ENCODE assay signal across 8 cellular contexts in the genomic region with DNA sequence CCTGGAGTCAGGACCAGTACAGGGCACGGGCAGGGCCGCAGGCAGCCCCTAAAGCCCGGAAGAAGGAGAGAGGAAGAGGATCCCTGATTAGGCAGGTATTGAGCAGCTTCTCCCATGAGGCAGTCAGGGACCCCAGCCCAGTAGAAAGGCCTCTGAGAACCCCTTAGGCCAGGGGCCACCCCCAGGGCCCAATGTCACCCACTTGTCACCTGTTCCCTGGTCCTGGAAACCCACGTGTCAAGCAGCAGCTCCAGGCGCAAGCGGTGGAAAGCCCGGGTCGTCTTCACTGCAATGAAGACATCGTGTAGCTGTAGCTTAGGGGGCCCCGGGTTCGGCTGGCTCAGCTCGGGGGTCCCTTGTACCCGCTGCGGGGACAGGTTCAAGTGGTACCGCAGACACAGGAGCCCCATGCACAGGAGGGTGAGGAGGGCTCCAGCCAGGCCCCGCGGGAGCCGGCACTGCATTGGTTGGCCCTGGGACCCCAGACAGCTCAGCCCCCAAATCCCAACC. TPM values are rescaled to one million over a fixed set of nuclear protein-coding genes. Genes with fewer than 3 reads are reported as not detected.
DNase-seq lines count a peak whose midpoint lies in the region; ATAC-seq, FAIRE-seq and TF ChIP-seq lines count a peak whose summit lies in the region.

No MANE protein-coding gene starts in this region.

- intact Hi-C loops in CD14-positive monocyte (cut with micrococcal nuclease) (no loop called here), kidney (cut with DNase I) (no loop called here), transverse colon (cut with DNase I; ENCODE audit: low total_unique reads) (no loop called here)

- TF ChIP-seq POLR2A in transverse colon (IDR thresholded peaks at IDR 0.05): no peak

- peaks cover 2 to 5% (median 4%) of the 10 kb centered on the region in 3 donors for H3K27me3 Mint-ChIP-seq in CD14-positive monocyte (ENCODE audit: low read depth in 3 of 3)

- TF ChIP-seq CTCF in CD14-positive monocyte (IDR thresholded peaks at IDR 0.05) (no peak), kidney (IDR thresholded peaks at IDR 0.05; ENCODE audit: borderline replicate concordance, extremely low read depth, insufficient read depth) (no peak), transverse colon (IDR thresholded peaks at IDR 0.05) (no peak)

- no peaks in the 10 kb centered on the region for H3K9me3 Mint-ChIP-seq in CD14-positive monocyte

- H3K4me3 Mint-ChIP-seq in CD14-positive monocyte: peak overlapping the region; percentile 83 to 97

- H3K9me3 ChIP-seq in kidney (ENCODE audit: control insufficient read depth in 1 of 2, low read length in 2 of 2) (no peaks in the 10 kb centered on the region), transverse colon (no peaks in the 10 kb centered on the region)

- H3K27me3 ChIP-seq in transverse colon: no peaks in the 10 kb centered on the region

- DNase-seq in CD14-positive monocyte (ENCODE audit: low spot score) (no peak), kidney (no peak), transverse colon (no peak), SW 1271 (lab: John Stamatoyannopoulos, UW) (no peak), NCI-H82 treated with DMSO at 0.1 percent for 48 hours (lab: John Stamatoyannopoulos, UW; ENCODE audit: unreplicated experiment) (no peak)
- peak; percentile 16 to 23 for DNase-seq in activated CD4-positive, alpha-beta T cell treated with anti-CD3 and anti-CD28 coated beads, Interleukin-2, amount 50 U/mL, for 4 hours

- TF ChIP-seq EP300 in transverse colon (IDR thresholded peaks at IDR 0.05; ENCODE audit: low read depth): no peak

- H3K4me3 ChIP-seq in kidney (ENCODE audit: low read length in 2 of 2) (peak overlapping the region; percentile 46 to 49), transverse colon (peak overlapping the region in 3 of 4 donors; percentile 16 to 52 (median 34))

- H3K4me1 ChIP-seq in kidney (ENCODE audit: control insufficient read depth in 1 of 2, insufficient read depth in 1 of 2, low read depth in 1 of 2, low read length in 2 of 2) (peaks cover 0 to 14% of the 10 kb centered on the region in 2 donors), transverse colon (peaks cover 0 to 23% (median 13%) of the 10 kb centered on the region in 4 donors)

- H3K9ac ChIP-seq in kidney (ENCODE audit: low read length in 2 of 2): peak overlapping the region in 1 of 2 donors; percentile 19

- H3K27ac ChIP-seq in kidney (ENCODE audit: low read depth in 2 of 2, low read length in 2 of 2) (peak overlapping the region; percentile 78 to 85), transverse colon (peak overlapping the region; percentile 70 to 79 (median 74))

- 43% methylated on average over 18 of the region's 18 CpGs; no CpG with 5 or more reads in 1 of the 2 donors for WGBS in transverse colon (ENCODE audit: low coverage in 1 of 2), 2 donors

- H3K4me1 Mint-ChIP-seq in CD14-positive monocyte: peaks cover 52% of the 10 kb centered on the region

- ATAC-seq in HG02642 (IDR thresholded peaks at IDR 0.05; ENCODE audit: poor library complexity, unreplicated experiment): peak; percentile 15
- no peak for ATAC-seq in GM18870 (IDR thresholded peaks at IDR 0.05; ENCODE audit: unreplicated experiment)

- H3K36me3 ChIP-seq in kidney (ENCODE audit: control insufficient read depth in 1 of 2, insufficient read depth in 2 of 2, low read length in 2 of 2) (no peaks in the 10 kb centered on the region), transverse colon (no peaks in the 10 kb centered on the region)

- in situ Hi-C loops in transverse colon (cut with MboI; ENCODE audit: low pct_ligation_motif_present in 1 of 4, low pct_unique_long_range_greater_than_20kb in 1 of 4, low sequenced_read_pairs in 3 of 4): no loop called here

- peaks cover 20 to 24% of the 10 kb centered on the region in 2 donors for H3K36me3 Mint-ChIP-seq in CD14-positive monocyte

- no peak for FAIRE-seq in kidney (lab: Jason Lieb, UNC)

- H3K27ac Mint-ChIP-seq in CD14-positive monocyte: peak overlapping the region; percentile 94 to 96 (median 95)

RNA-seq across cellular contexts. Expression of a gene that starts 0.4 kb away (rescaled TPM):
- polyA plus RNA-seq in CD14-positive monocyte: 100 to 1,000 TPM; 181 to 196 TPM
- 31.1 TPM for total RNA-seq in kidney
- 9.1 TPM for polyA plus RNA-seq in kidney (ENCODE audit: insufficient read depth, low read depth, low replicate concordance)
- 10 to 100 TPM in 3 of 4 donors, 1 to 10 TPM in 1; 2.8 to 26.4 (median 15.7) TPM for total RNA-seq in transverse colon

RNA-seq across cellular contexts. Expression of a gene that starts 33.4 kb away (rescaled TPM):
- polyA plus RNA-seq in CD14-positive monocyte: not detected
- total RNA-seq in kidney: 42.3 TPM
- polyA plus RNA-seq in kidney (ENCODE audit: insufficient read depth, low read depth, low replicate concordance): 32.4 TPM
- 100 to 1,000 TPM in 1 of 4 donors, 10 to 100 TPM in 3; 46.3 to 166 (median 60.9) TPM for total RNA-seq in transverse colon

RNA-seq across cellular contexts. Expression of a gene that starts 58.5 kb away (rescaled TPM):
- polyA plus RNA-seq in CD14-positive monocyte: not detected
- 4.6 TPM for total RNA-seq in kidney
- 0.19 TPM for polyA plus RNA-seq in kidney (ENCODE audit: insufficient read depth, low read depth, low replicate concordance)
- total RNA-seq in transverse colon: under 1 TPM in 2 of 4 donors, not detected in 2; under 0.01 TPM

Comparison
In these comparisons a context has a peak if more than half of its experiments do, and no peak if none do; other contexts are left out.
1. DNase-seq: peak in activated CD4-positive, alpha-beta T cell treated with anti-CD3 and anti-CD28 coated beads, Interleukin-2, amount 50 U/mL, for 4 hours (2 of 2); none in CD14-positive monocyte (single experiment), kidney (single experiment), transverse colon (single experiment), SW 1271 (0 of 2) and NCI-H82 treated with DMSO at 0.1 percent for 48 hours (single experiment).